ENCODE assay signal across 8 cellular contexts in the genomic region with DNA sequence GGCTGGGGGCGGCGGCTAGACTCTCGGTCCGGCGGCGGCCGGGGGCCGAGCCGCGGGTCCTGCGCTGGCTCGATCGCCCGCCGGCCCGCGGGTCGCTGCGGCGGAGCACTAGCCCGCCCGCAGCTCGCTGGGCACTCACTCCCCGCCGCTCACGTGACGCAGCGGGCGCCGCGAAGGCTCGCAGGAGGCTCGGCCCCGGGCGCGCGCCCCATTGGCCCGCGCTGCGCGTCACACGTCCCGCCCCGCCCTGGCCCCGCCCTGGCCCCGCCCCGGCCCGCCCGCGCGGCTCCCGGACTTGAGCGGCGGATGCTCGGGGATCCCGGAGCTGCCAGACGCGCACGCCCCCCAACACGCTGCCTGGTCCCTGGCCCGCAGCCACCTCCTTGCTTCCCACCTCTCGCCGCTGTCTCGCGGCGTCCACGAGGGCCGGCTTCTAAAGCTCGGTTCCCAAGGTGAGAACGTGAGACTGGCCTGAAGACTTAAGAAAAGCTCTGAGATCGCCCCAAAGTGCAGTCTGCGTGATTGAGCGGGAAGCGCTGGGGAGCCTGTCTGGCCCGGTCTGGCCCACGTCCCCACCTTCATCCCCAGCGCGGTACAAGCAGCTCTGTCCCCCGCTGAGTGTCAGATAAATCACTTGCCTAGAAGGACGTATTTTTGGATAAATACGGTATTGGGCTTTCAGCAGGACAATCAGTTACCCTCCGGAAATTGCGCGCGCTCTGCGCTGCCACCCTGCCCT. TPM values are rescaled to one million over a fixed set of nuclear protein-coding genes. Genes with fewer than 3 reads are reported as not detected.
A peak's percentile ranks its signal among the peaks of the same experiment; 100 is the strongest.
DNase-seq lines count a peak whose midpoint lies in the region; ATAC-seq and TF ChIP-seq lines count a peak whose summit lies in the region.

A gene (minus strand): TSS at position 110 of the 739 bp plus-strand sequence. CDS start 4,486 bp downstream, outside the sequence.

- peak within 1 kb of the TSS; percentile 69 for H3K4me3 ChIP-seq in fibroblast of pulmonary artery (replicated peaks; ENCODE audit: low read depth, low read length)

- no peaks in the 10 kb centered on the region for H3K9me3 Mint-ChIP-seq in natural killer cell treated with Interleukin-12 subunit alpha and Interleukin-12 subunit beta and Interleukin-15 and Interleukin-18, amount 100 ng/mL, for 72 hours

- no peak for TF ChIP-seq CTCF in fibroblast of pulmonary artery (IDR thresholded peaks at IDR 0.05; ENCODE audit: low read length, missing control alignments)

- peaks cover 5 to 8% of the 10 kb centered on the region in 2 donors for H3K4me1 Mint-ChIP-seq in natural killer cell treated with Interleukin-12 subunit alpha and Interleukin-12 subunit beta and Interleukin-15 and Interleukin-18, amount 100 ng/mL, for 72 hours (ENCODE audit: low read depth in 2 of 2)

- no peak within 1 kb of the TSS for H3K27ac Mint-ChIP-seq in natural killer cell treated with Interleukin-12 subunit alpha and Interleukin-12 subunit beta and Interleukin-15 and Interleukin-18, amount 100 ng/mL, for 72 hours

- ATAC-seq in GM21390 (IDR thresholded peaks at IDR 0.05; ENCODE audit: unreplicated experiment) = peak; percentile 88
- peak; percentile 93 to 95 for ATAC-seq in natural killer cell treated with Interleukin-12 subunit alpha and Interleukin-12 subunit beta and Interleukin-15 and Interleukin-18, amount 100 ng/mL, for 72 hours

- DNase-seq in CMK (ENCODE audit: low read depth) (peak; percentile 30), HUDEP-2 (lab: John Stamatoyannopoulos, UW; ENCODE audit: unreplicated experiment in 76 of 76) (peak in 70 of 76 experiments; percentile 3 to 83 (median 64)), RPMI7951 (ENCODE audit: low read depth) (peak; percentile 80), fibroblast of pulmonary artery (ENCODE audit: low read depth) (peak; percentile 80)
- DNase-seq in activated effector memory CD4-positive, alpha-beta T cell treated with Interleukin-2 at 50 U/mL for 16 hours = peak; percentile 66
- peak; percentile 88 for DNase-seq in natural killer cell treated with Interleukin-12 subunit alpha and Interleukin-12 subunit beta and Interleukin-15 and Interleukin-18, amount 100 ng/mL, for 72 hours (ENCODE audit: low spot score)
- DNase-seq in stimulated activated naive CD4-positive, alpha-beta T cell (lab: John Stamatoyannopoulos, UW) = peak; percentile 47 to 81 (median 72)

- peaks cover 35 to 46% of the 10 kb centered on the region in 2 donors for H3K27me3 Mint-ChIP-seq in natural killer cell treated with Interleukin-12 subunit alpha and Interleukin-12 subunit beta and Interleukin-15 and Interleukin-18, amount 100 ng/mL, for 72 hours

- peak within 1 kb of the TSS; percentile 85 for H3K4me3 Mint-ChIP-seq in natural killer cell treated with Interleukin-12 subunit alpha and Interleukin-12 subunit beta and Interleukin-15 and Interleukin-18, amount 100 ng/mL, for 72 hours

- H3K36me3 Mint-ChIP-seq in natural killer cell treated with Interleukin-12 subunit alpha and Interleukin-12 subunit beta and Interleukin-15 and Interleukin-18, amount 100 ng/mL, for 72 hours = no peaks in the 10 kb centered on the region

RNA-seq across cellular contexts. Expression of the gene that starts here (rescaled TPM):
- total RNA-seq in RPMI7951 (2014; rRNA removed; shearing (Covaris generic)) = 0.59 and 0.72 TPM in 2 replicates
- total RNA-seq in natural killer cell treated with Interleukin-12 subunit alpha and Interleukin-12 subunit beta and Interleukin-15 and Interleukin-18, amount 100 ng/mL, for 72 hours = under 1 TPM in 1 of 2 donors, not detected in 1; 0.26 TPM

Comparison
In these comparisons a context has a peak if more than half of its experiments do, and no peak if none do; other contexts are left out.
1. Peak in every context shown above with its lines: DNase-seq, ATAC-seq and H3K4me3 ChIP-seq.
2. Peak in DNase-seq in RPMI7951; RNA of the gene not detected or under 1 TPM.
3. Peak in DNase-seq and ATAC-seq in natural killer cell treated with Interleukin-12 subunit alpha and Interleukin-12 subunit beta and Interleukin-15 and Interleukin-18, amount 100 ng/mL, for 72 hours; RNA of the gene not detected or under 1 TPM.
4. DNase-seq: peak in every context shown above with its lines; median percentile 88 in natural killer cell treated with Interleukin-12 subunit alpha and Interleukin-12 subunit beta and Interleukin-15 and Interleukin-18, amount 100 ng/mL, for 72 hours; 80 in RPMI7951; 80 in fibroblast of pulmonary artery; 72 in stimulated activated naive CD4-positive, alpha-beta T cell; 66 in activated effector memory CD4-positive, alpha-beta T cell treated with Interleukin-2 at 50 U/mL for 16 hours; 64 in HUDEP-2; 30 in CMK.